Comparison of ENCODE assay signal across 22 cellular contexts in genomic region chrX:150182176-150182575, GRCh38.
DNase-seq lines count a peak whose midpoint lies in the region; TF ChIP-seq lines count a peak whose summit lies in the region.
"Had no signal": no experiment of that assay in that cellular context is flagged by ENCODE, and none has a peak within 500 bp of the region (broad histone marks: within the 10 kb centered on the region; RNA-seq: fewer than 3 reads in every experiment).

No MANE protein-coding gene starts in this region.

- DNase-seq in GM23248 (peak; percentile 36), RPMI7951 (ENCODE audit: low read depth) (peak; percentile 46), fibroblast of mammary gland (ENCODE audit: low read depth) (peak; percentile 25), NCI-H1092 (lab: John Stamatoyannopoulos, UW) (no peak), NCI-H748 (lab: John Stamatoyannopoulos, UW; ENCODE audit: unreplicated experiment) (no peak), T1000 (lab: John Stamatoyannopoulos, UW) (no peak)
- DNase-seq in activated CD4-positive, alpha-beta T cell treated with anti-CD3 and anti-CD28 coated beads, Interleukin-2, amount 10 ng/mL, durations not matched to agents 7 days and 5 days: no peak
- DNase-seq: CD4-positive, alpha-beta T cell; COR-L47; DMS 273 treated with DMSO at 0.1 percent for 48 hours; DMS79 treated with DMSO at 0.1 percent for 48 hours; GOT3; Karpas-422; MG63; NCI-H1436; NCI-H187 treated with DMSO at 0.1 percent for 48 hours; NCI-H69; PC-9; SHP77 treated with DMSO at 0.1 percent for 48 hours had no signal

- no peak overlapping the region for H3K27ac Mint-ChIP-seq in activated CD4-positive, alpha-beta T cell treated with anti-CD3 and anti-CD28 coated beads, Interleukin-2, amount 10 ng/mL, durations not matched to agents 7 days and 5 days
- H3K27ac Mint-ChIP-seq: CD4-positive, alpha-beta T cell had no signal

- no peak overlapping the region for H3K4me3 Mint-ChIP-seq in activated CD4-positive, alpha-beta T cell treated with anti-CD3 and anti-CD28 coated beads, Interleukin-2, amount 10 ng/mL, durations not matched to agents 7 days and 5 days
- H3K4me3 Mint-ChIP-seq: CD4-positive, alpha-beta T cell had no signal

- TF ChIP-seq CTCF in fibroblast of mammary gland (conservative IDR thresholded peaks at IDR 0.05; ENCODE audit: control insufficient read depth, insufficient read depth, low read depth, low read length): no peak

- POLR2A ChIA-PET in activated CD4-positive, alpha-beta T cell treated with anti-CD3 and anti-CD28 coated beads, Interleukin-2, amount 10 ng/mL, durations not matched to agents 7 days and 5 days (lab: Charles Lee): no interaction called here

- H3K4me3 ChIP-seq in GM23248: no peak overlapping the region
- no peak overlapping the region for H3K4me3 ChIP-seq in fibroblast of mammary gland (ENCODE audit: control insufficient read depth, low read depth, low read length)
- H3K4me3 ChIP-seq: BLaER1, MG63, PC-9, SK-N-MC had no signal

- H3K4me1 Mint-ChIP-seq in activated CD4-positive, alpha-beta T cell treated with anti-CD3 and anti-CD28 coated beads, Interleukin-2, amount 10 ng/mL, durations not matched to agents 7 days and 5 days: no peaks in the 10 kb centered on the region

- no peaks in the 10 kb centered on the region for H3K79me2 ChIP-seq in GM23248 (ENCODE audit: insufficient read depth)

- no peaks in the 10 kb centered on the region for H3K9me3 ChIP-seq in GM23248 (ENCODE audit: low read depth)
- H3K9me3 ChIP-seq: MG63 had no signal

- H4K20me1 ChIP-seq in GM23248 (ENCODE audit: insufficient read depth): no peaks in the 10 kb centered on the region
- H4K20me1 ChIP-seq: BLaER1 had no signal

- H3K9ac ChIP-seq in GM23248: no peak overlapping the region
- H3K9ac ChIP-seq: BLaER1 had no signal

- H3K9me2 ChIP-seq in GM23248 (ENCODE audit: insufficient read depth): no peaks in the 10 kb centered on the region

- no peak overlapping the region for H3K27ac ChIP-seq in GM23248
- H3K27ac ChIP-seq: BLaER1, PC-9, RWPE1, SK-N-MC had no signal

- no peaks in the 10 kb centered on the region for H3K4me1 ChIP-seq in GM23248 (ENCODE audit: insufficient read depth)
- H3K4me1 ChIP-seq: BLaER1 had no signal

- H3K36me3 ChIP-seq in GM23248 (ENCODE audit: low read depth): no peaks in the 10 kb centered on the region
- H3K36me3 ChIP-seq: BLaER1, MG63 had no signal

- peaks cover 2% of the 10 kb centered on the region for H3K27me3 Mint-ChIP-seq in activated CD4-positive, alpha-beta T cell treated with anti-CD3 and anti-CD28 coated beads, Interleukin-2, amount 10 ng/mL, durations not matched to agents 7 days and 5 days
- H3K27me3 Mint-ChIP-seq: CD4-positive, alpha-beta T cell had no signal

- H3K9me3 Mint-ChIP-seq in activated CD4-positive, alpha-beta T cell treated with anti-CD3 and anti-CD28 coated beads, Interleukin-2, amount 10 ng/mL, durations not matched to agents 7 days and 5 days: no peaks in the 10 kb centered on the region
- H3K9me3 Mint-ChIP-seq: CD4-positive, alpha-beta T cell had no signal

- CTCF ChIA-PET in activated CD4-positive, alpha-beta T cell treated with anti-CD3 and anti-CD28 coated beads, Interleukin-2, amount 10 ng/mL, durations not matched to agents 7 days and 5 days (lab: Charles Lee): interaction anchor here (0.6 to 1.7 kb wide), 3 partner anchors 16 to 764 kb away, joined by 3 to 4 read pairs (median 3); no protein-coding TSS in a partner anchor

- in situ Hi-C loops in GM23248 (cut with MboI): no loop called here

- H3K36me3 Mint-ChIP-seq in activated CD4-positive, alpha-beta T cell treated with anti-CD3 and anti-CD28 coated beads, Interleukin-2, amount 10 ng/mL, durations not matched to agents 7 days and 5 days (ENCODE audit: low read depth): no peaks in the 10 kb centered on the region

- H3F3A ChIP-seq in GM23248 (ENCODE audit: insufficient read depth): no peaks in the 10 kb centered on the region

- H2AFZ ChIP-seq in GM23248: no peak overlapping the region
- H2AFZ ChIP-seq: PC-9 had no signal

- H3K27me3 ChIP-seq in GM23248 (replicated peaks; ENCODE audit: insufficient read depth): no peaks in the 10 kb centered on the region
- H3K27me3 ChIP-seq: BLaER1, MG63 had no signal

- no peak overlapping the region for H3K4me2 ChIP-seq in GM23248 (ENCODE audit: unreplicated experiment)
- H3K4me2 ChIP-seq: BLaER1, PC-9 had no signal

Comparison
In these comparisons a context has a peak if more than half of its experiments do, and no peak if none do; other contexts are left out.
1. DNase-seq: peak in GM23248 (single experiment), RPMI7951 (single experiment) and fibroblast of mammary gland (single experiment); none in NCI-H1092 (single experiment), NCI-H748 (single experiment), activated CD4-positive, alpha-beta T cell treated with anti-CD3 and anti-CD28 coated beads, Interleukin-2, amount 10 ng/mL, durations not matched to agents 7 days and 5 days (single experiment) and T1000 (single experiment).